Comparison of ENCODE assay signal across 8 cellular contexts in genomic region chr3:130746296-130747039, GRCh38. TPM values are rescaled to one million over a fixed set of nuclear protein-coding genes. Genes with fewer than 3 reads are reported as not detected.
DNase-seq lines count a peak whose midpoint lies in the region; ATAC-seq and TF ChIP-seq lines count a peak whose summit lies in the region.

PIK3R4 (minus strand) TSS chr3:130746829; CDS start chr3:130745218, 1,611 bp downstream.

- 0 out of 2 replicates have a peak within 1 kb of the TSS, but pooled peaks have one; percentile 15 for H2AK5ac ChIP-seq in IMR-90 (ENCODE audit: low read depth, low read length)

- BruUV-seq in IMR-90 (replicated peaks; lab: Mats Ljungman, UMichigan) = TSS peak; percentile 68

- no peaks in the 10 kb centered on the region for H3K4me1 ChIP-seq in IMR-90 (ENCODE audit: control insufficient read depth, insufficient read depth, low read length)

- H2BK15ac ChIP-seq in IMR-90 (ENCODE audit: low read depth, low read length) = no peak within 1 kb of the TSS

- no peak for TF ChIP-seq RAD21 in IMR-90 (IDR thresholded peaks at IDR 0.05; ENCODE audit: low read length)

- H4K20me1 ChIP-seq in IMR-90 (ENCODE audit: insufficient read depth, low read length) = 0 out of 2 replicates have a peak, but pooled peaks cover 3% of the 10 kb centered on the region

- no peak within 1 kb of the TSS for H3K14ac ChIP-seq in IMR-90 (replicated peaks; ENCODE audit: low read depth, low read length)

- H3K79me1 ChIP-seq in IMR-90 (ENCODE audit: low read depth in 1 of 2, low read length in 2 of 2) = peaks cover 15 to 24% of the 10 kb centered on the region in 2 experiments; a peak in 3 of 4 replicates

- 0% methylated on average over 18 of the region's 42 CpGs; no CpG with 5 or more reads in 1 of the 2 experiments for WGBS in IMR-90 (ENCODE audit: extremely low coverage in 2 of 2, insufficient read length in 1 of 2), 2 experiments

- H3K9me3 ChIP-seq in IMR-90 (ENCODE audit: control insufficient read depth, insufficient read depth, low read length) = no peaks in the 10 kb centered on the region

- H3K4ac ChIP-seq in IMR-90 (ENCODE audit: low read depth, low read length) = peak within 1 kb of the TSS; percentile 67

- H3K18ac ChIP-seq in IMR-90 (ENCODE audit: low read depth, low read length) = no peak within 1 kb of the TSS; the same call in 1 of the 2 replicates

- H3K27me3 ChIP-seq in IMR-90 (ENCODE audit: control insufficient read depth, insufficient read depth, low read length) = no peaks in the 10 kb centered on the region

- H2AFZ ChIP-seq in IMR-90 (replicated peaks; ENCODE audit: low read length, poor library complexity) = peak within 1 kb of the TSS; percentile 95

- H3K4me2 ChIP-seq in IMR-90 (ENCODE audit: low read depth, low read length) = peak within 1 kb of the TSS; percentile 96

- H3K36me3 ChIP-seq in IMR-90 (ENCODE audit: control insufficient read depth, insufficient read depth, low read length) = peaks cover 2% of the 10 kb centered on the region

- peak within 1 kb of the TSS; percentile 82 for H3K4me3 ChIP-seq in IMR-90 (ENCODE audit: insufficient read depth, low read depth, low read length)

- H4K5ac ChIP-seq in IMR-90 (ENCODE audit: low read depth, low read length) = peak within 1 kb of the TSS; percentile 81

- peak within 1 kb of the TSS; percentile 59; the same call in 1 of the 2 replicates for H3K56ac ChIP-seq in IMR-90 (ENCODE audit: extremely low read depth, insufficient read depth, low read length)

- peak; percentile 68 for TF ChIP-seq POLR2A in IMR-90 (IDR thresholded peaks at IDR 0.05; ENCODE audit: low read depth, low read length)

- intact Hi-C loops in IMR-90 (cut with micrococcal nuclease) = loop anchor here (5.0 to 10.0 kb wide), 3 partner anchors 62 to 281 kb away; partner anchors contain the start of genes ASTE1 and NEK11

- H2BK20ac ChIP-seq in IMR-90 (ENCODE audit: low read depth, low read length) = no peak within 1 kb of the TSS

- peak within 1 kb of the TSS; percentile 53; the same call in 1 of the 2 replicates for H4K91ac ChIP-seq in IMR-90 (ENCODE audit: insufficient read depth, low read depth, low read length)

- H3K23ac ChIP-seq in IMR-90 (ENCODE audit: low read depth, low read length) = 0 out of 2 replicates have a peak within 1 kb of the TSS, but pooled peaks have one; percentile 18

- no peak within 1 kb of the TSS for H2BK120ac ChIP-seq in IMR-90 (ENCODE audit: low read depth, low read length)

- dilution Hi-C loops in IMR-90 (cut with HindIII; ENCODE audit: low sequenced_read_pairs, unreplicated experiment) = no loop called here

- H2AK9ac ChIP-seq in IMR-90 (replicated peaks; ENCODE audit: low read depth, low read length, poor library complexity) = peak within 1 kb of the TSS; percentile 80

- ATAC-seq in GM21528 (IDR thresholded peaks at IDR 0.05; ENCODE audit: low FRiP score, unreplicated experiment) (peak; percentile 91), IMR-90 (ENCODE audit: low read depth) (peak; percentile 83)

- peak within 1 kb of the TSS; percentile 70 for H3K27ac ChIP-seq in IMR-90 (ENCODE audit: insufficient read depth, low read length)

- no peak for TF ChIP-seq CTCF in IMR-90 (conservative IDR thresholded peaks at IDR 0.05; ENCODE audit: low read depth, low read length)

- POLR2A ChIA-PET in IMR-90 (lab: Charles Lee; ENCODE audit: unreplicated experiment) = no interaction called here

- H3K9me1 ChIP-seq in IMR-90 (ENCODE audit: insufficient read depth, low read length) = peaks cover 4% of the 10 kb centered on the region

- H3K9ac ChIP-seq in IMR-90 (ENCODE audit: low read depth, low read length) = peak within 1 kb of the TSS; percentile 75

- peak within 1 kb of the TSS; percentile 25 for H2BK5ac ChIP-seq in IMR-90 (ENCODE audit: low read depth, low read length, poor library complexity, severe bottlenecking)

- peak within 1 kb of the TSS; percentile 73 to 78 for H4K8ac ChIP-seq in IMR-90 (ENCODE audit: low read depth in 2 of 2, low read length in 2 of 2)

- CTCF ChIA-PET in IMR-90 (lab: Yijun Ruan, JAX) = interaction anchor here (0.7 kb wide), 1 partner anchor 163 kb away, joined by 4 read pairs; no protein-coding TSS in a partner anchor

- DNase-seq in DMS 273 (lab: John Stamatoyannopoulos, UW; ENCODE audit: unreplicated experiment) (peak; percentile 99), IMR-90 (peak; percentile 97), OCI-M1 (lab: John Stamatoyannopoulos, UW) (peak; percentile 98), activated T-cell treated with anti-CD3 and anti-CD28 coated beads for 24 hours (ENCODE audit: low read depth) (peak; percentile 97), epidermal melanocyte (ENCODE audit: insufficient read length, low spot score) (peak; percentile 79), middle frontal gyrus (ENCODE audit: extremely low spot score, low spot score) (peak; percentile 93)
- peak; percentile 82 to 90 for DNase-seq in stimulated activated CD8-positive, alpha-beta memory T cell treated with anti-CD3 and anti-CD28 coated beads, Interleukin-2, amount 100 ng/mL, for 48 hours (ENCODE audit: low read depth in 2 of 2)

- in situ Hi-C loops in IMR-90 (cut with MboI; ENCODE audit: low sequenced_read_pairs) = loop anchor here (5.0 to 25.0 kb wide), 3 partner anchors 146 to 741 kb away; partner anchors contain the start of gene ATP2C1

TF ChIP-seq in IMR-90, 13 proteins besides CTCF, POLR2A, EP300 and RAD21:
- TF ChIP-seq MAFK (IDR thresholded peaks at IDR 0.05; ENCODE audit: low read depth, low read length) (peak; percentile 14; the same call in 1 of the 2 replicates), RCOR1 (IDR thresholded peaks at IDR 0.05; ENCODE audit: insufficient replicate concordance, low read length) (no peak)

RNA-seq across cellular contexts. Expression of gene PIK3R4, which starts in this region (rescaled TPM):
- 24.7 and 27.2 TPM in 2 replicates for total RNA-seq in IMR-90 (2012; rRNA removed)
- 19.7 and 20.1 TPM in 2 replicates for polyA plus RNA-seq in IMR-90 (2012; rRNA removed)
- 6.4 and 6.8 TPM in 2 replicates for polyA plus RNA-seq in IMR-90 (2012; cell fraction: cytosol; rRNA removed)
- polyA plus RNA-seq in IMR-90 (2012; cell fraction: nucleus; rRNA removed; ENCODE audit: low replicate concordance) = 11.1 and 17.0 TPM in 2 replicates

Comparison
In these comparisons a context has a peak if more than half of its experiments do, and no peak if none do; other contexts are left out.
1. Peak in every context shown above with its lines: DNase-seq, ATAC-seq, H3K4me3 ChIP-seq and H3K27ac ChIP-seq.